In genomic region chr2:152033146-152033545, GRCh38 we compare ENCODE assay signal across 17 cellular contexts.
"Had no signal": no experiment of that assay in that cellular context is flagged by ENCODE, and none has a peak within 500 bp of the region (broad histone marks: within the 10 kb centered on the region; RNA-seq: fewer than 3 reads in every experiment).

No MANE protein-coding gene starts in this region.

- H3K36me3 ChIP-seq: neutrophil, sigmoid colon, stomach, thoracic aorta, transverse colon had no signal

- H3K4me3 ChIP-seq: psoas muscle, sigmoid colon, skin epidermis, stomach, thoracic aorta, transverse colon had no signal

- DNase-seq: dermis blood vessel endothelial cell; foreskin melanocyte; hippocampal formation; kidney glomerular epithelial cell; naive thymus-derived CD4-positive, alpha-beta T cell; nephron progenitor cell; psoas muscle; sigmoid colon; stimulated activated CD4-positive, alpha-beta T cell treated with anti-CD3 and anti-CD28 coated beads, Interleukin-2, amount 100 ng/mL, for 24 hours; stimulated activated CD4-positive, alpha-beta T cell treated with anti-CD3 and anti-CD28 coated beads, Interleukin-4, amount 100 ng/mL, for 4 hours; stimulated activated naive CD4-positive, alpha-beta T cell; stomach; substantia nigra; transverse colon had no signal

- H3K4me1 Mint-ChIP-seq: naive thymus-derived CD4-positive, alpha-beta T cell had no signal

- H3K9me3 Mint-ChIP-seq: naive thymus-derived CD4-positive, alpha-beta T cell; nephron progenitor cell had no signal

- H3K9me3 ChIP-seq: neutrophil, psoas muscle, sigmoid colon, stomach, thoracic aorta, transverse colon had no signal

- ATAC-seq: naive thymus-derived CD4-positive, alpha-beta T cell; psoas muscle had no signal

- H3K27ac Mint-ChIP-seq: naive thymus-derived CD4-positive, alpha-beta T cell; nephron progenitor cell had no signal

- H3K4me3 Mint-ChIP-seq: naive thymus-derived CD4-positive, alpha-beta T cell; nephron progenitor cell had no signal

- H3K27ac ChIP-seq: neutrophil, psoas muscle, sigmoid colon, skin epidermis, stomach, thoracic aorta, transverse colon had no signal

- H3K27me3 ChIP-seq: neutrophil, sigmoid colon, stomach, transverse colon had no signal
